1 cellular context compared by ENCODE assay signal in genomic region chr3:30292192-30292893, GRCh38.
TF ChIP-seq lines count a peak whose summit lies in the region.

No MANE protein-coding gene starts in this region.

TF ChIP-seq in HepG2, 621 proteins besides CTCF, POLR2A, EP300 and RAD21 (continued from another document and continues in another):
- TF ChIP-seq NR0B2 (CRISPR knock-in tag; IDR thresholded peaks at IDR 0.05) (no peak), ZNF292 (CRISPR knock-in tag; IDR thresholded peaks at IDR 0.05; ENCODE audit: borderline replicate concordance, low read depth) (no peak), CHD2 (IDR thresholded peaks at IDR 0.05; ENCODE audit: low read depth, low read length) (no peak), ZNF143 (CRISPR knock-in tag; IDR thresholded peaks at IDR 0.05) (no peak), RFX5 (IDR thresholded peaks at IDR 0.05; ENCODE audit: low read depth, low read length) (no peak), PBX3 (CRISPR knock-in tag; IDR thresholded peaks at IDR 0.05; ENCODE audit: borderline replicate concordance) (no peak), ZNF431 (CRISPR knock-in tag; IDR thresholded peaks at IDR 0.05; ENCODE audit: borderline replicate concordance, low read depth) (no peak), ZNF383 (CRISPR knock-in tag; IDR thresholded peaks at IDR 0.05; ENCODE audit: borderline replicate concordance) (no peak), ZNF569 (CRISPR knock-in tag; IDR thresholded peaks at IDR 0.05; ENCODE audit: borderline replicate concordance) (no peak), ZBTB7B (CRISPR knock-in tag; IDR thresholded peaks at IDR 0.05) (0 out of 2 replicates have a peak, but pooled peaks have one; percentile 23), FOXA1 (IDR thresholded peaks at IDR 0.05) (no peak), FOXA1 (CRISPR knock-in tag; IDR thresholded peaks at IDR 0.05) (peak; percentile 93), ZNF7 (CRISPR knock-in tag; IDR thresholded peaks at IDR 0.05) (no peak), THYN1 (CRISPR knock-in tag; IDR thresholded peaks at IDR 0.05; ENCODE audit: borderline replicate concordance, low read depth) (no peak), SAP130 (CRISPR knock-in tag; IDR thresholded peaks at IDR 0.05; ENCODE audit: low read depth) (peak; percentile 46), FOXP4 (CRISPR knock-in tag; IDR thresholded peaks at IDR 0.05) (peak; percentile 47; the same call in 1 of the 2 replicates), POLR2G (IDR thresholded peaks at IDR 0.05; ENCODE audit: low read depth, low read length) (no peak), ZNF629 (CRISPR knock-in tag; conservative IDR thresholded peaks at IDR 0.05) (no peak), ZNF30 (CRISPR knock-in tag; IDR thresholded peaks at IDR 0.05) (no peak), ZBTB49 (CRISPR knock-in tag; IDR thresholded peaks at IDR 0.05; ENCODE audit: borderline replicate concordance) (no peak), PAXIP1 (CRISPR knock-in tag; conservative IDR thresholded peaks at IDR 0.05) (no peak), ZNF766 (CRISPR knock-in tag; IDR thresholded peaks at IDR 0.05; ENCODE audit: borderline replicate concordance) (no peak), GFI1 (CRISPR knock-in tag; IDR thresholded peaks at IDR 0.05; ENCODE audit: borderline replicate concordance) (no peak), ARID4A (CRISPR knock-in tag; IDR thresholded peaks at IDR 0.05; ENCODE audit: borderline replicate concordance) (no peak), HMG20A (CRISPR knock-in tag; IDR thresholded peaks at IDR 0.05; ENCODE audit: borderline replicate concordance) (peak; percentile 88), STAT5B (CRISPR knock-in tag; IDR thresholded peaks at IDR 0.05) (no peak), YY1 (IDR thresholded peaks at IDR 0.05; ENCODE audit: insufficient read depth, insufficient replicate concordance, low read depth, low read length) (no peak), ZFP82 (CRISPR knock-in tag; IDR thresholded peaks at IDR 0.05; ENCODE audit: borderline replicate concordance) (no peak), ZNF772 (CRISPR knock-in tag; IDR thresholded peaks at IDR 0.05) (no peak), GATAD1 (CRISPR knock-in tag; IDR thresholded peaks at IDR 0.05) (0 out of 2 replicates have a peak, but pooled peaks have one; percentile 19), ZFP37 (CRISPR knock-in tag; IDR thresholded peaks at IDR 0.05; ENCODE audit: borderline replicate concordance) (no peak), AFF4 (CRISPR knock-in tag; IDR thresholded peaks at IDR 0.05) (no peak), PCBP1 (IDR thresholded peaks at IDR 0.05; ENCODE audit: borderline replicate concordance, low read depth, low read length) (no peak), ZNF883 (CRISPR knock-in tag; IDR thresholded peaks at IDR 0.05; ENCODE audit: not compliant biosample characterization) (no peak), BORCS8-MEF2B (CRISPR knock-in tag; IDR thresholded peaks at IDR 0.05) (no peak), CEBPZ (IDR thresholded peaks at IDR 0.05; ENCODE audit: low read length) (no peak), RFXANK (CRISPR knock-in tag; IDR thresholded peaks at IDR 0.05) (no peak), REXO4 (CRISPR knock-in tag; IDR thresholded peaks at IDR 0.05; ENCODE audit: borderline replicate concordance) (no peak)
